13 cellular contexts compared by ENCODE assay signal in the genomic region with DNA sequence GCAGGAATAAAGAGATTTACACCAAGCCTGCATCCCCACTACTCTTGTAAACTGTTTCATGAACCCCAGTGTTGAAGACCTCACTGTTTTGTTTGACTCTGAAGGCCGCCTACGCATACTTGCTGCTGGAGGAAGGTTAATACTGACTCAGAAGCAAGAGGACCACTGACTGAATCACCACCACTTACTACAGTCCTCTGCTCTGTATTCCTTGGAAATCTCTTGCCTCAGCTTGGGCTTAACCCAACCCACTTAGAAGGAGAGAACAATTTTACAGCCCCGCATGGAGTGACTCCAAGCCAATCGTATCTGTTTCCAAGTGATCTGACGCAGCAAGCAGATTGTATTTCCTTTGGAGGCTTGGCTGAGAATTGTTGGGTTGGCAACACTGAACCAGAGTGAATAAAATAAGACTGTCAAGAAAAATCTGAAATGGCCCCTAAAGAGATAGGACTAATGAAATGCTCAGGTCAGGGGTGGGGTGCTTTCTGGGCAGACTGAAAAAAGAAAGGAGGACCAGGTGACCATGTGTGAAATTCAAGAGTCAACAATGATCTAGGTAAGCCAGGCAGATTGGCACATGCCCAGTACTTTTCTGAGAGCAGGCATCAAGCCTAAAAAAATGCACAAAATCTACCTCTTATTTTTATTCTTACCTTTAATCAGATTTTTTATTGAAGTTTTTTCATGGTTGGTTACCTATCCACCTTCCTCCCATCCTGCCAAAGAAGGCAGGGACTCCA.
DNase-seq lines count a peak whose midpoint lies in the region; ATAC-seq, FAIRE-seq and TF ChIP-seq lines count a peak whose summit lies in the region.
"Had no signal": no experiment of that assay in that cellular context is flagged by ENCODE, and none has a peak within 500 bp of the region (broad histone marks: within the 10 kb centered on the region; RNA-seq: fewer than 3 reads in every experiment).

No MANE protein-coding gene starts in this region.

- intact Hi-C loops in activated CD4-positive, alpha-beta T cell treated with anti-CD3 and anti-CD28 coated beads for 36 hours (cut with DNase I, micrococcal nuclease), result no loop called here

- POLR2A ChIA-PET in activated CD4-positive, alpha-beta T cell treated with anti-CD3 and anti-CD28 coated beads for 36 hours (lab: Charles Lee), result no interaction called here

- peaks cover 2% of the 10 kb centered on the region for H3K36me3 Mint-ChIP-seq in activated CD4-positive, alpha-beta T cell treated with anti-CD3 and anti-CD28 coated beads for 36 hours (ENCODE audit: low read depth)

- H3K27ac Mint-ChIP-seq in activated CD4-positive, alpha-beta T cell treated with anti-CD3 and anti-CD28 coated beads for 36 hours, result no peak overlapping the region

- peaks cover 5% of the 10 kb centered on the region for H3K4me1 Mint-ChIP-seq in activated CD4-positive, alpha-beta T cell treated with anti-CD3 and anti-CD28 coated beads for 36 hours

- no peaks in the 10 kb centered on the region for H3K9me3 ChIP-seq in muscle layer of duodenum (ENCODE audit: control insufficient read depth in 1 of 2, low read length in 2 of 2)
- H3K9me3 ChIP-seq: BLaER1 had no signal

- ATAC-seq in activated CD4-positive, alpha-beta T cell treated with anti-CD3 and anti-CD28 coated beads for 36 hours, result peak; percentile 23

- H3K4me3 ChIP-seq in epithelial cell of esophagus (ENCODE audit: low read length), result no peak overlapping the region
- no peak overlapping the region for H3K4me3 ChIP-seq in muscle layer of duodenum (ENCODE audit: low read depth in 1 of 2, low read length in 2 of 2)
- H3K4me3 ChIP-seq: BLaER1 had no signal

- no peak for DNase-seq in activated CD4-positive, alpha-beta T cell treated with anti-CD3 and anti-CD28 coated beads for 36 hours
- no peak for DNase-seq in activated CD4-positive, alpha-beta T cell treated with anti-CD3 and anti-CD28 coated beads, Interleukin-2, amount 50 U/mL, for 4 hours
- DNase-seq in epithelial cell of esophagus (ENCODE audit: low read depth), result peak; percentile 97
- DNase-seq in urothelium cell line (ENCODE audit: low spot score), result peak; percentile 81
- DNase-seq in iPS-NIHi11 (ENCODE audit: low spot score), result no peak
- DNase-seq in SK-N-DZ (ENCODE audit: low spot score), result no peak
- DNase-seq in activated CD4-positive, alpha-beta T cell treated with anti-CD3 and anti-CD28 coated beads, Interleukin-2, amount 50 U/mL, for 48 hours, result no peak
- DNase-seq: effector CD4-positive, alpha-beta T cell; KG1 had no signal

- H3K4me1 ChIP-seq in muscle layer of duodenum (ENCODE audit: control insufficient read depth in 1 of 2, insufficient read depth in 2 of 2, low read length in 2 of 2), result peaks cover 11 to 37% of the 10 kb centered on the region in 2 donors

- no peaks in the 10 kb centered on the region for H3K36me3 ChIP-seq in muscle layer of duodenum (ENCODE audit: control insufficient read depth in 1 of 2, insufficient read depth in 2 of 2, low read length in 2 of 2)
- H3K36me3 ChIP-seq: BLaER1 had no signal

- no peak for TF ChIP-seq CTCF in epithelial cell of esophagus (IDR thresholded peaks at IDR 0.05; ENCODE audit: insufficient read depth, low read depth, low read length, missing control alignments)

- no peaks in the 10 kb centered on the region for H3K27me3 ChIP-seq in muscle layer of duodenum (ENCODE audit: low read depth, low read length)
- H3K27me3 ChIP-seq: BLaER1 had no signal

- CTCF ChIA-PET in activated CD4-positive, alpha-beta T cell treated with anti-CD3 and anti-CD28 coated beads for 36 hours (lab: Charles Lee), result interaction anchor here (0.6 kb wide), 1 partner anchor 15 kb away, joined by 3 read pairs; no protein-coding TSS in a partner anchor

- H3K9me3 Mint-ChIP-seq in activated CD4-positive, alpha-beta T cell treated with anti-CD3 and anti-CD28 coated beads for 36 hours (ENCODE audit: low read depth), result no peaks in the 10 kb centered on the region

- FAIRE-seq in urothelium cell line (lab: Jason Lieb, UNC), result peak; percentile 63
- FAIRE-seq: GM19239, TTC549 had no signal

- H3K4me3 Mint-ChIP-seq in activated CD4-positive, alpha-beta T cell treated with anti-CD3 and anti-CD28 coated beads for 36 hours, result no peak overlapping the region

- H3K27me3 Mint-ChIP-seq in activated CD4-positive, alpha-beta T cell treated with anti-CD3 and anti-CD28 coated beads for 36 hours, result no peaks in the 10 kb centered on the region

- H3K27ac ChIP-seq in muscle layer of duodenum (ENCODE audit: low read length), result peak overlapping the region; percentile 98
- H3K27ac ChIP-seq: BLaER1 had no signal

Comparison
In these comparisons a context has a peak if more than half of its experiments do, and no peak if none do; other contexts are left out.
1. DNase-seq: peak in epithelial cell of esophagus (single experiment) and urothelium cell line (single experiment); none in activated CD4-positive, alpha-beta T cell treated with anti-CD3 and anti-CD28 coated beads for 36 hours (single experiment), activated CD4-positive, alpha-beta T cell treated with anti-CD3 and anti-CD28 coated beads, Interleukin-2, amount 50 U/mL, for 4 hours (0 of 2), iPS-NIHi11 (single experiment), SK-N-DZ (single experiment) and activated CD4-positive, alpha-beta T cell treated with anti-CD3 and anti-CD28 coated beads, Interleukin-2, amount 50 U/mL, for 48 hours (0 of 2).